In the genomic region with DNA sequence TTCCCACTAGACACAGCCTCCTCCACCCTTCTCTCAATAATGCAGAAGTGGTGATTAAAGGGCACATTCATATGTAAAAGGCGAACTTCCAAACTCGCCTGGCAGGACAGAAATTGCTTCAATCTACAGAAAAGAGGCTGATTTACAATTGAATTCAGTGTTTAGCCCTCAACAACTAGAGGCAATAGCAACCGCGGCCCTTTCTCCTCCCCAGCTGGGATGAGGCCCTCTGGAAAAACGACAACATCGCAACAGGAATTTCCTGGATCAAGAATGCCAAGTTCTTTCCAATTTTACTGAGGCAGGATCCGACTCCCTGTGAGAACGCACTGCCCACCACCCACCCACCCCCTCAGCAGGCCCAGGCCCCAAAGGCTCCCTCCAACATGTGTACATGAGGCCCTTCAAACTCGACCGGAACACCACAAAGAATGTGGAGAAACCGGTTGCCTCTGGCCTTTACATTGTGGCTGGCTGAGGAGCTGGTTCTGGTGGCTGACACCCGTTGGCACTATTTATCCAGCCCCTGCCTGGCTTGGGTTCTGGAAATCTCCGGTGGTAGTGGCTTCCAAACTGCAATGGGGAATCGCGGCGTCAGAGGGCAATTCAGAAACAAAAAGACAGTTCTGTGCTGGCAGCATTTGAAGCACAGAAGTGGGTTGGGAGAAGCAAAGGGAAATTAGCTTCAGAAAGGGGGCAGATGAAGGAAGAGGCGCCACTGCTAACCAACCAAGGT, we compare ENCODE assay signal across 8 cellular contexts. TPM values are rescaled to one million over a fixed set of nuclear protein-coding genes. Genes with fewer than 3 reads are reported as not detected.
A peak's percentile ranks its signal among the peaks of the same experiment; 100 is the strongest.
DNase-seq lines count a peak whose midpoint lies in the region; ATAC-seq, FAIRE-seq and TF ChIP-seq lines count a peak whose summit lies in the region.

No MANE protein-coding gene starts in this region.

- ATAC-seq in GM21367 (IDR thresholded peaks at IDR 0.05; ENCODE audit: unreplicated experiment), result no peak

- peak; percentile 61 for DNase-seq in CD1c-positive myeloid dendritic cell (ENCODE audit: extremely low spot score)
- DNase-seq in LHCN-M2 (ENCODE audit: low read depth), result peak; percentile 64
- peak in 57 of 58 donors; percentile 20 to 88 (median 68) for DNase-seq in anterior cingulate cortex (lab: John Stamatoyannopoulos, UW)
- DNase-seq in hippocampal formation (lab: John Stamatoyannopoulos, UW), result peak; percentile 60 to 78
- DNase-seq in pulmonary artery endothelial cell (ENCODE audit: low read depth, low spot score), result peak; percentile 86
- DNase-seq in GM12891 (ENCODE audit: insufficient read length, low spot score), result no peak
- DNase-seq in GM12892 (ENCODE audit: insufficient read length), result no peak

- FAIRE-seq in GM12891 (lab: Jason Lieb, UNC) (no peak), GM12892 (lab: Jason Lieb, UNC) (no peak)

- TF ChIP-seq POLR2A in GM12891 (IDR thresholded peaks at IDR 0.05; ENCODE audit: low read depth, low read length) (no peak), GM12892 (IDR thresholded peaks at IDR 0.05; ENCODE audit: low read depth, low read length) (no peak)

TF ChIP-seq in GM12891, 5 proteins besides CTCF, POLR2A, EP300 and RAD21:
- TF ChIP-seq TAF1 (IDR thresholded peaks at IDR 0.05; ENCODE audit: low read depth, low read length) (no peak), POLR2AphosphoS5 (IDR thresholded peaks at IDR 0.05; ENCODE audit: low read depth, low read length) (no peak), PAX5 (IDR thresholded peaks at IDR 0.05; ENCODE audit: insufficient read depth, low read length, severe bottlenecking) (no peak), SPI1 (IDR thresholded peaks at IDR 0.05; ENCODE audit: low read depth, low read length) (no peak), POU2F2 (IDR thresholded peaks at IDR 0.05; ENCODE audit: low read depth, low read length) (no peak)
TF ChIP-seq in GM12891: peak in this region for 0.

RNA-seq across cellular contexts. Expression of a gene that starts 36.8 kb away (rescaled TPM):
- total RNA-seq in LHCN-M2 (2014; rRNA removed) (50.1 and 56.4 TPM in 2 replicates), pulmonary artery endothelial cell (19.9 and 21.6 TPM in 2 replicates)
- polyA plus RNA-seq in LHCN-M2 (2012), result 15.4 TPM
- 14.5 TPM for polyA plus RNA-seq in GM12891 (2012; ENCODE audit: low read depth, missing spikeins)
- polyA plus RNA-seq in GM12892 (2012; ENCODE audit: missing spikeins), result 20.2 TPM

Comparison
In these comparisons a context has a peak if more than half of its experiments do, and no peak if none do; other contexts are left out.
1. DNase-seq: peak in CD1c-positive myeloid dendritic cell (single experiment), LHCN-M2 (single experiment), anterior cingulate cortex (57 of 58), hippocampal formation (2 of 2) and pulmonary artery endothelial cell (single experiment); none in GM12891 (single experiment) and GM12892 (single experiment).